In the genomic region with DNA sequence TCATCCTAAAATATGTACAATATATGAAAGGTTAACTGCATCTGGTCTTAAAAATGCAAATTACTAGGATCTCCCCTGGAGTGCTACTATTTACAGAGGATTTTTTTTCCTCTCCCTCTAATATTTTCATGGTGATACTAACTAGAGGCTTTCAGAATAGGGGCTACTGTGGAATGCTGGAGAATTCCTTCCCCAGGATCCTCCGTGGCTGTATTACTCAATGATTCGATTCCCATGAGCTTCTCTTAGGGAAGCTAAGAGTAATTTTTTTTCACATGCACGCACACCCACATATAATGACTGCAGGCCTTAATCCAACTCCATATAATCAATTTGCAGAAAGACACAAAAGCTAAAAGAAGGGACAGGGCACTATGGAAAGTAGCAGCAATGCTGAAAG, we compare ENCODE assay signal across 14 cellular contexts.
DNase-seq lines count a peak whose midpoint lies in the region; ATAC-seq, FAIRE-seq and TF ChIP-seq lines count a peak whose summit lies in the region.
"Had no signal": no experiment of that assay in that cellular context is flagged by ENCODE, and none has a peak within 500 bp of the region (broad histone marks: within the 10 kb centered on the region; RNA-seq: fewer than 3 reads in every experiment).

No MANE protein-coding gene starts in this region.

- POLR2A ChIA-PET in K562 (lab: Yijun Ruan, JAX) = interaction anchor here (0.9 to 1.6 kb wide), 2 partner anchors 9 to 20 kb away, joined by 5 read pairs; no protein-coding TSS in a partner anchor

- in situ Hi-C loops in K562 (cut with MboI) = no loop called here
- in situ Hi-C loops in KBM-7 (cut with MboI; ENCODE audit: low pct_unique_long_range_greater_than_20kb, low sequenced_read_pairs) = no loop called here

- no peak for TF ChIP-seq POLR2A in K562 (conservative IDR thresholded peaks at IDR 0.05)

- no peak for TF ChIP-seq RAD21 in K562 (CRISPR knock-in tag; conservative IDR thresholded peaks at IDR 0.05 in 1 of 2, IDR thresholded peaks at IDR 0.05 in 1 of 2)

- H3K4me2 ChIP-seq in GM23338 (no peak overlapping the region), K562 (ENCODE audit: insufficient read depth, low read length) (no peak overlapping the region)

- ATAC-seq in GM23338 (no peak), K562 (no peak), HG02571 (IDR thresholded peaks at IDR 0.05; ENCODE audit: unreplicated experiment) (no peak)

- WGBS in K562 (ENCODE audit: insufficient coverage, low coverage, missing lambda C conversion rate) = 89% methylated on average over 3 of the region's 3 CpGs

- TF ChIP-seq CTCF in GM23338 (conservative IDR thresholded peaks at IDR 0.05; ENCODE audit: low read depth in 2 of 2) (no peak), K562 (IDR thresholded peaks at IDR 0.05 in 2 of 3, conservative IDR thresholded peaks at IDR 0.05 in 1 of 3; ENCODE audit: insufficient read depth in 2 of 3, low read depth in 1 of 3, low read length in 3 of 3) (no peak), fibroblast of pulmonary artery (IDR thresholded peaks at IDR 0.05; ENCODE audit: low read length, missing control alignments) (no peak)

- H3K27ac ChIP-seq in GM23338 (ENCODE audit: low read depth) (no peak overlapping the region), K562 (ENCODE audit: extremely low read depth, low read depth, low read length) (no peak overlapping the region)

- DNase-seq in GM23338 (ENCODE audit: low spot score) (no peak), K562 (ENCODE audit: extremely low read depth in 1 of 4, low spot score in 3 of 4) (no peak), fibroblast of pulmonary artery (ENCODE audit: low read depth) (peak; percentile 43), skeletal muscle cell (ENCODE audit: low read depth) (peak; percentile 57), KBM-7 (no peak), activated gamma-delta T cell (lab: John Stamatoyannopoulos, UW) (no peak)
- DNase-seq: Calu3; CD4-positive, CD25-positive, alpha-beta regulatory T cell; DMS53; H7; NCI-H1930; NK-92 treated with Interleukin-12 subunit alpha and Interleukin-12 subunit beta, amount 100 ng/mL, for 24 hours; SHP77 treated with DMSO at 0.1 percent for 48 hours had no signal

- no peak for FAIRE-seq in K562 (lab: Jason Lieb, UNC)

- H3K27me3 Mint-ChIP-seq in GM23338 (ENCODE audit: insufficient read depth, low read depth, poor library complexity) = no peaks in the 10 kb centered on the region

- H3K9me2 ChIP-seq in GM23338 (ENCODE audit: insufficient read depth) = no peaks in the 10 kb centered on the region

- no peak overlapping the region for H3K9ac ChIP-seq in K562 (ENCODE audit: insufficient read depth in 1 of 2, low read depth in 2 of 2, low read length in 2 of 2)

- H4K20me1 ChIP-seq in GM23338 (replicated peaks; ENCODE audit: insufficient read depth) (no peaks in the 10 kb centered on the region), K562 (replicated peaks; ENCODE audit: control insufficient read depth, insufficient read depth, low read length) (no peaks in the 10 kb centered on the region)

- H3K9me1 ChIP-seq in K562 (ENCODE audit: control insufficient read depth, insufficient read depth, low read length) = no peaks in the 10 kb centered on the region

- BruUV-seq in K562 (replicated peaks; lab: Mats Ljungman, UMichigan) = no TSS peak

- H3K27ac Mint-ChIP-seq in GM23338 = peak overlapping the region; percentile 33; the same call in 1 of the 2 replicates
- H3K27ac Mint-ChIP-seq: CD4-positive, CD25-positive, alpha-beta regulatory T cell had no signal

- peaks cover 29% of the 10 kb centered on the region for H3K4me1 Mint-ChIP-seq in GM23338
- H3K4me1 Mint-ChIP-seq: CD4-positive, CD25-positive, alpha-beta regulatory T cell had no signal

- no peaks in the 10 kb centered on the region for H3K79me2 ChIP-seq in GM23338 (replicated peaks; ENCODE audit: insufficient read depth)
- no peaks in the 10 kb centered on the region for H3K79me2 ChIP-seq in K562 (ENCODE audit: control insufficient read depth, insufficient read depth, low read length)

- CTCF ChIA-PET in K562 (lab: Yijun Ruan, JAX; ENCODE audit: low intra/inter-chr PET ratio) = no interaction called here

- H3K4me3 ChIP-seq in GM23338 (no peak overlapping the region), K562 (no peak overlapping the region), fibroblast of pulmonary artery (replicated peaks; ENCODE audit: low read depth, low read length) (no peak overlapping the region), skeletal muscle cell (ENCODE audit: low read depth, low read length) (no peak overlapping the region)

- H3F3A ChIP-seq in GM23338 (replicated peaks; ENCODE audit: low read depth) = no peaks in the 10 kb centered on the region

- H2AFZ ChIP-seq in GM23338 (no peak overlapping the region), K562 (ENCODE audit: low read depth, low read length) (peak overlapping the region; percentile 29; the same call in 1 of the 2 replicates)

- no peaks in the 10 kb centered on the region for H3K9me3 Mint-ChIP-seq in GM23338

- intact Hi-C loops in K562 (cut with micrococcal nuclease) = no loop called here

- no peaks in the 10 kb centered on the region for H3K9me3 ChIP-seq in K562 (replicated peaks; ENCODE audit: control insufficient read depth, insufficient read depth, low read depth, low read length)

- no peak for TF ChIP-seq EP300 in K562 (IDR thresholded peaks at IDR 0.05; ENCODE audit: low read length)

- peaks cover 15% of the 10 kb centered on the region; the same call in 1 of the 2 replicates for H3K4me1 ChIP-seq in GM23338 (ENCODE audit: insufficient read depth)
- H3K4me1 ChIP-seq in K562 (replicated peaks in 1 of 2; ENCODE audit: control insufficient read depth in 2 of 2, insufficient read depth in 2 of 2, low read length in 2 of 2) = no peaks in the 10 kb centered on the region; a peak in 3 of 5 replicates

- H3K36me3 ChIP-seq in GM23338 (ENCODE audit: insufficient read depth) (no peaks in the 10 kb centered on the region), K562 (ENCODE audit: control insufficient read depth, insufficient read depth, low read length) (no peaks in the 10 kb centered on the region)

- no peak overlapping the region for H3K4me3 Mint-ChIP-seq in GM23338
- H3K4me3 Mint-ChIP-seq: CD4-positive, CD25-positive, alpha-beta regulatory T cell had no signal

- H3K27me3 ChIP-seq in GM23338 (ENCODE audit: insufficient read depth) (no peaks in the 10 kb centered on the region), K562 (ENCODE audit: control insufficient read depth in 2 of 2, insufficient read depth in 2 of 2, low read length in 2 of 2) (no peaks in the 10 kb centered on the region)

- no peaks in the 10 kb centered on the region for H3K36me3 Mint-ChIP-seq in GM23338 (ENCODE audit: low read depth)
- H3K36me3 Mint-ChIP-seq: CD4-positive, CD25-positive, alpha-beta regulatory T cell had no signal

TF ChIP-seq in GM23338, 12 proteins besides CTCF, POLR2A, EP300 and RAD21 (continues in another document):
- TF ChIP-seq JUNB (IDR thresholded peaks at IDR 0.05; ENCODE audit: unreplicated experiment) = no peak
- no peak for TF ChIP-seq EZH2phosphoT487 (IDR thresholded peaks at IDR 0.05; ENCODE audit: unreplicated experiment)
- TF ChIP-seq, protein P1, sequence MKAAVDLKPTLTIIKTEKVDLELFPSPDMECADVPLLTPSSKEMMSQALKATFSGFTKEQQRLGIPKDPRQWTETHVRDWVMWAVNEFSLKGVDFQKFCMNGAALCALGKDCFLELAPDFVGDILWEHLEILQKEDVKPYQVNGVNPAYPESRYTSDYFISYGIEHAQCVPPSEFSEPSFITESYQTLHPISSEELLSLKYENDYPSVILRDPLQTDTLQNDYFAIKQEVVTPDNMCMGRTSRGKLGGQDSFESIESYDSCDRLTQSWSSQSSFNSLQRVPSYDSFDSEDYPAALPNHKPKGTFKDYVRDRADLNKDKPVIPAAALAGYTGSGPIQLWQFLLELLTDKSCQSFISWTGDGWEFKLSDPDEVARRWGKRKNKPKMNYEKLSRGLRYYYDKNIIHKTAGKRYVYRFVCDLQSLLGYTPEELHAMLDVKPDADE (IDR thresholded peaks at IDR 0.05) = no peak

TF ChIP-seq in K562, 482 proteins besides CTCF, POLR2A, EP300 and RAD21:
- TF ChIP-seq DPF2 (IDR thresholded peaks at IDR 0.05) (0 out of 2 replicates have a peak, but pooled peaks have one; percentile 3), SLC30A9 (CRISPR knock-in tag; IDR thresholded peaks at IDR 0.05) (no peak), ZNF76 (CRISPR knock-in tag; IDR thresholded peaks at IDR 0.05; ENCODE audit: borderline replicate concordance) (no peak)
TF ChIP-seq in K562: peak in this region for 1.

Comparison
In these comparisons a context has a peak if more than half of its experiments do, and no peak if none do; other contexts are left out.
1. DNase-seq: peak in fibroblast of pulmonary artery (single experiment) and skeletal muscle cell (single experiment); none in GM23338 (single experiment), K562 (0 of 4), KBM-7 (single experiment) and activated gamma-delta T cell (single experiment).